2 cellular contexts compared by ENCODE assay signal in genomic region chr1:16177306-16177705, GRCh38.
A peak's percentile ranks its signal among the peaks of the same experiment; 100 is the strongest.
TF ChIP-seq lines count a peak whose summit lies in the region.

No MANE protein-coding gene starts in this region.

TF ChIP-seq in A549, 52 proteins besides CTCF, POLR2A, EP300 and RAD21:
- TF ChIP-seq HOXB13 (CRISPR knock-in tag; IDR thresholded peaks at IDR 0.05; ENCODE audit: low read depth) (no peak), CBX8 (IDR thresholded peaks at IDR 0.05) (no peak), MAFK (IDR thresholded peaks at IDR 0.05; ENCODE audit: partially characterized antibody) (no peak), HOXA7 (CRISPR knock-in tag; IDR thresholded peaks at IDR 0.05) (no peak), RCOR1 (IDR thresholded peaks at IDR 0.05; ENCODE audit: low read depth, low read length) (no peak)

TF ChIP-seq in HepG2, 621 proteins besides CTCF, POLR2A, EP300 and RAD21 (continues in another document):
- TF ChIP-seq MXD4 (CRISPR knock-in tag; IDR thresholded peaks at IDR 0.05) = no peak
- no peak for TF ChIP-seq ZNF598 (CRISPR knock-in tag; IDR thresholded peaks at IDR 0.05; ENCODE audit: borderline replicate concordance)
- no peak for TF ChIP-seq E2F2 (CRISPR knock-in tag; IDR thresholded peaks at IDR 0.05; ENCODE audit: borderline replicate concordance)
- no peak for TF ChIP-seq SALL2 (CRISPR knock-in tag; IDR thresholded peaks at IDR 0.05)
- no peak for TF ChIP-seq MEIS1 (CRISPR knock-in tag; IDR thresholded peaks at IDR 0.05; ENCODE audit: borderline replicate concordance)
- TF ChIP-seq ZNF839 (CRISPR knock-in tag; IDR thresholded peaks at IDR 0.05; ENCODE audit: borderline replicate concordance) = no peak
- no peak for TF ChIP-seq RFX5 (IDR thresholded peaks at IDR 0.05; ENCODE audit: low read depth, low read length)
- no peak for TF ChIP-seq WIZ (CRISPR knock-in tag; IDR thresholded peaks at IDR 0.05)
- TF ChIP-seq ZNF576 (CRISPR knock-in tag; IDR thresholded peaks at IDR 0.05) = no peak
- no peak for TF ChIP-seq SMARCE1 (IDR thresholded peaks at IDR 0.05; ENCODE audit: borderline replicate concordance)
- peak; percentile 33; the same call in 1 of the 2 replicates for TF ChIP-seq ZNF563 (CRISPR knock-in tag; IDR thresholded peaks at IDR 0.05)
- TF ChIP-seq TRIM22 (IDR thresholded peaks at IDR 0.05) = no peak
- no peak for TF ChIP-seq ZNF343 (CRISPR knock-in tag; IDR thresholded peaks at IDR 0.05)
- no peak for TF ChIP-seq AHDC1 (CRISPR knock-in tag; IDR thresholded peaks at IDR 0.05; ENCODE audit: borderline replicate concordance)
- TF ChIP-seq DNMT1 (CRISPR knock-in tag; IDR thresholded peaks at IDR 0.05) = no peak
- TF ChIP-seq JDP2 (CRISPR knock-in tag; IDR thresholded peaks at IDR 0.05; ENCODE audit: borderline replicate concordance) = no peak
- no peak for TF ChIP-seq CEBPZ (IDR thresholded peaks at IDR 0.05; ENCODE audit: low read length)
- TF ChIP-seq ZNF674 (CRISPR knock-in tag; IDR thresholded peaks at IDR 0.05; ENCODE audit: low read depth) = no peak
- TF ChIP-seq BRCA1 (CRISPR knock-in tag; IDR thresholded peaks at IDR 0.05) = no peak
- 0 out of 2 replicates have a peak, but pooled peaks have one; percentile 6 for TF ChIP-seq ZNF687 (CRISPR knock-in tag; IDR thresholded peaks at IDR 0.05)
- no peak for TF ChIP-seq MAFK (conservative IDR thresholded peaks at IDR 0.05 in 1 of 2, IDR thresholded peaks at IDR 0.05 in 1 of 2; ENCODE audit: low read length in 2 of 2)
- TF ChIP-seq NR1H2 (CRISPR knock-in tag; IDR thresholded peaks at IDR 0.05; ENCODE audit: borderline replicate concordance, low read depth) = no peak
- no peak for TF ChIP-seq SMYD3 (CRISPR knock-in tag; IDR thresholded peaks at IDR 0.05)
- TF ChIP-seq ZNF782 (CRISPR knock-in tag; IDR thresholded peaks at IDR 0.05; ENCODE audit: borderline replicate concordance) = peak; percentile 54; the same call in 1 of the 2 replicates
- TF ChIP-seq DPF2 (CRISPR knock-in tag; IDR thresholded peaks at IDR 0.05; ENCODE audit: borderline replicate concordance, low read depth) = 0 out of 2 replicates have a peak, but pooled peaks have one; percentile 17
- TF ChIP-seq THAP7 (CRISPR knock-in tag; IDR thresholded peaks at IDR 0.05) = no peak
- no peak for TF ChIP-seq GATAD1 (CRISPR knock-in tag; IDR thresholded peaks at IDR 0.05)
- no peak for TF ChIP-seq NCOA2 (CRISPR knock-in tag; IDR thresholded peaks at IDR 0.05)
